In the genomic region with DNA sequence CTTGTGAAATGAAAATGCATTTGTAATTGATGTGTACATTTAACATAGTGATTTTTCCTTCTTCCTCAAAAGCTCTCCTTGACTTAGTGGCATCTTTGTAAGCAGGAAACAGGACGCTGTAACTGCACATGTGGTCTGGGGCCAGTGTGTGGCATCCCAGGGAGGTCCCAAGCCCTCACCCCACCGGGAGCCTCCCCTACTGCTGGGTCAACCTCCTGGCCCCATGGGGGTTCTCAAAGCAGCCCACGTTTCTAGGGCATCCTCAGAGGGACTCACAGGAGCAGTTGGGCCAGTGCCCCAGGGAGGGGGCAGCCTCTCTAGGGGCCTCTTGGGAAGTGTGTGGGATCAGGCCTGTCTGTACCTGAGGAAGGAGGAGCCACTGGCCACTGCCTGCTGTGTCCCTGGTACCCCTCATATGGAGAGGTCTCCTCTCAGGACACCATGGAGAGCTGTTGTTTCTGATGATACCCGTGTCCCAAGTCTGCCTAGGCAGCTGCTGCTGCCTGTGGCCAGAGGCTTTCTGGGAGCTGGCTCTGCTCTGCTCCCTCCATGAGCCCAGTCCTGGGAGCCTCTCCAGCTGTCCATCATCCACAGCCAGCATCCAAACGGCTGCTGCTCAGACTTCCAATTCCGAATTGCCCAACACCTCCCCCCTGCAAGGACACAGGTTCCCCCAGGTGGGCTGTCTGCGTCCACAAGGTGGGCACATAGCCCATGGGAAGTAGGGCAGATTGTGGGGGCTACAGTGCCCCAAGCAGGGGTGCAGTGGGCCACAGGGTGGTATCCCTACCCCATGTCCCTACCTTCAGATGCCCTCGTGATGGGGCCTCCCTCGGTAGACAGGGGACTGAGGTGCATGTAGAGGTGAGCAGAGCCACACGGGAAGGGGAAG, we compare ENCODE assay signal across 23 cellular contexts. TPM values are rescaled to one million over a fixed set of nuclear protein-coding genes. Genes with fewer than 3 reads are reported as not detected.
"Had no signal": no experiment of that assay in that cellular context is flagged by ENCODE, and none has a peak within 500 bp of the region (broad histone marks: within the 10 kb centered on the region; RNA-seq: fewer than 3 reads in every experiment).

No MANE protein-coding gene starts in this region.

- H3K27me3 ChIP-seq: ascending aorta, breast epithelium, esophagus muscularis mucosa, gastroesophageal sphincter, heart left ventricle, upper lobe of right lung had no signal

- H3K4me3 Mint-ChIP-seq: naive B cell, T-cell had no signal

- H3K4me3 ChIP-seq: ascending aorta, breast epithelium, esophagus muscularis mucosa, gastroesophageal sphincter, heart left ventricle, mucosa of descending colon, upper lobe of right lung had no signal

- DNase-seq: activated CD8-positive, alpha-beta memory T cell treated with anti-CD3 and anti-CD28 coated beads for 24 hours; activated CD8-positive, alpha-beta memory T cell treated with anti-CD3 and anti-CD28 coated beads, Interleukin-2, amount 50 U/mL, for 48 hours; activated effector memory CD4-positive, alpha-beta T cell treated with anti-CD3 and anti-CD28 coated beads, Interleukin-2, amount 50 U/mL, for 16 hours; activated naive CD4-positive, alpha-beta T cell treated with anti-CD3 and anti-CD28 coated beads, Interleukin-2, amount 50 U/mL, for 16 hours; activated T-cell treated with anti-CD3 and anti-CD28 coated beads, Interleukin-2, amount 50 U/mL, for 48 hours; cerebellar nuclear complex; dermis blood vessel endothelial cell; effector memory CD4-positive, alpha-beta T cell; kidney glomerular epithelial cell; mesenchymal stem cell; naive B cell; stimulated activated naive CD4-positive, alpha-beta T cell; T-cell; upper lobe of right lung had no signal

- ATAC-seq: gastroesophageal sphincter, mucosa of descending colon, sciatic nerve, T-cell, upper lobe of right lung had no signal

- H3K4me1 Mint-ChIP-seq: T-cell had no signal

- H3K9me3 Mint-ChIP-seq: naive B cell, T-cell had no signal

- H3K36me3 ChIP-seq: ascending aorta, breast epithelium, esophagus muscularis mucosa, gastroesophageal sphincter, heart left ventricle, upper lobe of right lung had no signal

- H3K36me3 Mint-ChIP-seq: naive B cell, T-cell had no signal

- H3K27ac Mint-ChIP-seq: naive B cell, T-cell had no signal

- H3K27ac ChIP-seq: ascending aorta, breast epithelium, esophagus muscularis mucosa, gastroesophageal sphincter, heart left ventricle, parathyroid adenoma, upper lobe of right lung had no signal

- H3K4me1 ChIP-seq: ascending aorta, breast epithelium, esophagus muscularis mucosa, gastroesophageal sphincter, heart left ventricle, parathyroid adenoma, upper lobe of right lung had no signal

- H3K9me3 ChIP-seq: ascending aorta, breast epithelium, esophagus muscularis mucosa, gastroesophageal sphincter, heart left ventricle, mucosa of descending colon, upper lobe of right lung had no signal

RNA-seq across cellular contexts. Expression of a gene that starts 13.4 kb away (rescaled TPM):
- total RNA-seq: endothelial cell of umbilical vein had no signal
- polyA plus RNA-seq: endothelial cell of umbilical vein had no signal
